Comparison of ENCODE assay signal across 1 cellular context in the genomic region with DNA sequence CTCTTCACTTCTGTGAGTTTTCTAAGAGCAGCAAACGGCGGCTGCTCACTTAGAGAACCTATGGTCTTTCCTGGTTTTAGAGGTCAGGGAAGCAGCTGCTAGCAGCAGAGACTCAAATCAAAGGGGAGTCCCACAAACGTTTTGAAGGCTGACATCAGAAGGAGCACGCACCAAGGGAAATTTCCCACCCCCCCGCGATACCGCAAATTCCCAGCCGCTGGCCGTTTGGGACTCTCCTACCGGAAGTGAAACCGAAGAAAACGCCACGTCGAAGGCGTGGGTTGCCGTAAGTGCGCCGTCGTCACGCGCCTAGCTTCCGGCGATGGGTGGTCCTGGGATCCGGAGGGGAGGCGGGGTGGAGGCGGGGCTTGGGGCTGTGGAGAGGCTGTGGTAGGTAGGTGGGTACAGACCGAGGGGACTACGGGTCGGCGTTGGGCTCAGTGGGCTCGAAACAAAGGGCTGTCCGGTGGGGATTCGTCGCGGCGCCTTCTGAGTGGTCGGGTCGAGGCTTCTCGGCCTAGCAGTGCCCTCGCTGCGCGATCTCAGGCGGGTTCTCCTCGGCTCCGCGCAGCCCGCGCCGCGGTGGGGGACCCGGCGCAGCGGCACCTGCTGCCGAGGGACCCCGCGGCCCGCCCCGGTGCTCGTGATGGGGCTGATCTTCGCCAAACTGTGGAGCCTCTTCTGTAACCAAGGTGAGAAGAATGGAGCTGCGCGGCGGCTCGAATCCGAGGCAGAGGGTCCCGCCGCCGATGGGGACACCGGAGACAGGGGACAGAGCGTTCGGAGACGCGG.
A peak's percentile ranks its signal among the peaks of the same experiment; 100 is the strongest.
TF ChIP-seq lines count a peak whose summit lies in the region.

ARL5B (plus strand) TSS at position 440 of the 792 bp plus-strand sequence; CDS start at position 647, 207 bp downstream.

TF ChIP-seq in K562, 482 proteins besides CTCF, POLR2A, EP300 and RAD21 (continued from another document and continues in another):
- TF ChIP-seq E2F6 (IDR thresholded peaks at IDR 0.05; ENCODE audit: borderline replicate concordance in 1 of 2, extremely low read depth in 1 of 2, insufficient read depth in 1 of 2, insufficient read length in 1 of 2, low read depth in 1 of 2, low read length in 1 of 2, poor library complexity in 1 of 2, severe bottlenecking in 1 of 2) (peak in 1 of 2 experiments; percentile 26), GTF2F1 (IDR thresholded peaks at IDR 0.05; ENCODE audit: low read depth, low read length) (0 out of 2 replicates have a peak, but pooled peaks have one; percentile 6), ZBTB9 (CRISPR knock-in tag; IDR thresholded peaks at IDR 0.05) (peak; percentile 3; the same call in 1 of the 2 replicates), NFIC (IDR thresholded peaks at IDR 0.05) (peak; percentile 30; the same call in 1 of the 2 replicates), CTCFL (IDR thresholded peaks at IDR 0.05; ENCODE audit: borderline replicate concordance, insufficient read depth, low read depth, low read length, poor library complexity, severe bottlenecking) (no peak), RBM22 (IDR thresholded peaks at IDR 0.05; ENCODE audit: low read depth, low read length, poor library complexity, severe bottlenecking) (peak; percentile 28), ZNF76 (CRISPR knock-in tag; IDR thresholded peaks at IDR 0.05; ENCODE audit: borderline replicate concordance) (no peak), SMARCE1 (IDR thresholded peaks at IDR 0.05) (no peak; the same call in 1 of the 2 replicates), XRCC4 (IDR thresholded peaks at IDR 0.05; ENCODE audit: extremely low read depth, insufficient read depth, insufficient read length) (no peak), TRIM24 (IDR thresholded peaks at IDR 0.05) (peak in 1 of 2 experiments; percentile 49; a peak in 1 of 4 replicates), JUND (IDR thresholded peaks at IDR 0.05; ENCODE audit: borderline replicate concordance, low read depth, low read length) (peak; percentile 61), JUND (tag; IDR thresholded peaks at IDR 0.05; ENCODE audit: borderline replicate concordance, low read depth, low read length) (peak; percentile 42; the same call in 1 of the 3 replicates), C11orf30 (IDR thresholded peaks at IDR 0.05; ENCODE audit: low read depth) (peak; percentile 37), CREB1 (IDR thresholded peaks at IDR 0.05) (peak; percentile 78), CREB1 (CRISPR knock-in tag; IDR thresholded peaks at IDR 0.05) (peak; percentile 67), PHF20 (IDR thresholded peaks at IDR 0.05; ENCODE audit: partially characterized antibody) (no peak), ZNF609 (CRISPR knock-in tag; IDR thresholded peaks at IDR 0.05; ENCODE audit: borderline replicate concordance) (no peak), ETV5 (CRISPR knock-in tag; IDR thresholded peaks at IDR 0.05; ENCODE audit: low read depth) (peak; percentile 80), HMG20A (CRISPR knock-in tag; conservative IDR thresholded peaks at IDR 0.05) (no peak), ZNF699 (CRISPR knock-in tag; IDR thresholded peaks at IDR 0.05; ENCODE audit: insufficient replicate concordance) (no peak)
- TF ChIP-seq, protein P1, sequence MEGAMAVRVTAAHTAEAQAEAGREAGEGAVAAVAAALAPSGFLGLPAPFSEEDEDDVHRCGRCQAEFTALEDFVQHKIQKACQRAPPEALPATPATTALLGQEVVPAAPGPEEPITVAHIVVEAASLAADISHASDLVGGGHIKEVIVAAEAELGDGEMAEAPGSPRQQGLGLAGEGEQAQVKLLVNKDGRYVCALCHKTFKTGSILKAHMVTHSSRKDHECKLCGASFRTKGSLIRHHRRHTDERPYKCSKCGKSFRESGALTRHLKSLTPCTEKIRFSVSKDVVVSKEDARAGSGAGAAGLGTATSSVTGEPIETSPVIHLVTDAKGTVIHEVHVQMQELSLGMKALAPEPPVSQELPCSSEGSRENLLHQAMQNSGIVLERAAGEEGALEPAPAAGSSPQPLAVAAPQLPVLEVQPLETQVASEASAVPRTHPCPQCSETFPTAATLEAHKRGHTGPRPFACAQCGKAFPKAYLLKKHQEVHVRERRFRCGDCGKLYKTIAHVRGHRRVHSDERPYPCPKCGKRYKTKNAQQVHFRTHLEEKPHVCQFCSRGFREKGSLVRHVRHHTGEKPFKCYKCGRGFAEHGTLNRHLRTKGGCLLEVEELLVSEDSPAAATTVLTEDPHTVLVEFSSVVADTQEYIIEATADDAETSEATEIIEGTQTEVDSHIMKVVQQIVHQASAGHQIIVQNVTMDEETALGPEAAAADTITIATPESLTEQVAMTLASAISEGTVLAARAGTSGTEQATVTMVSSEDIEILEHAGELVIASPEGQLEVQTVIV (CRISPR knock-in tag; IDR thresholded peaks at IDR 0.05; ENCODE audit: borderline replicate concordance) = peak; percentile 92
- TF ChIP-seq, protein P2, sequence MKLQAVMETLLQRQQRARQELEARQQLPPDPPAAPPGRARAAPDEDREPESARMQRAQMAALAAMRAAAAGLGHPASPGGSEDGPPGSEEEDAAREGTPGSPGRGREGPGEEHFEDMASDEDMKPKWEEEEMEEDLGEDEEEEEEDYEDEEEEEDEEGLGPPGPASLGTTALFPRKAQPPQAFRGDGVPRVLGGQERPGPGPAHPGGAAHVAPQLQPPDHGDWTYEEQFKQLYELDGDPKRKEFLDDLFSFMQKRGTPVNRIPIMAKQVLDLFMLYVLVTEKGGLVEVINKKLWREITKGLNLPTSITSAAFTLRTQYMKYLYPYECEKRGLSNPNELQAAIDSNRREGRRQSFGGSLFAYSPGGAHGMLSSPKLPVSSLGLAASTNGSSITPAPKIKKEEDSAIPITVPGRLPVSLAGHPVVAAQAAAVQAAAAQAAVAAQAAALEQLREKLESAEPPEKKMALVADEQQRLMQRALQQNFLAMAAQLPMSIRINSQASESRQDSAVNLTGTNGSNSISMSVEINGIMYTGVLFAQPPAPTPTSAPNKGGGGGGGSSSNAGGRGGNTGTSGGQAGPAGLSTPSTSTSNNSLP (IDR thresholded peaks at IDR 0.05; ENCODE audit: borderline replicate concordance, low read depth, low read length) = peak; percentile 27; the same call in 1 of the 2 replicates
- TF ChIP-seq, protein P3, sequence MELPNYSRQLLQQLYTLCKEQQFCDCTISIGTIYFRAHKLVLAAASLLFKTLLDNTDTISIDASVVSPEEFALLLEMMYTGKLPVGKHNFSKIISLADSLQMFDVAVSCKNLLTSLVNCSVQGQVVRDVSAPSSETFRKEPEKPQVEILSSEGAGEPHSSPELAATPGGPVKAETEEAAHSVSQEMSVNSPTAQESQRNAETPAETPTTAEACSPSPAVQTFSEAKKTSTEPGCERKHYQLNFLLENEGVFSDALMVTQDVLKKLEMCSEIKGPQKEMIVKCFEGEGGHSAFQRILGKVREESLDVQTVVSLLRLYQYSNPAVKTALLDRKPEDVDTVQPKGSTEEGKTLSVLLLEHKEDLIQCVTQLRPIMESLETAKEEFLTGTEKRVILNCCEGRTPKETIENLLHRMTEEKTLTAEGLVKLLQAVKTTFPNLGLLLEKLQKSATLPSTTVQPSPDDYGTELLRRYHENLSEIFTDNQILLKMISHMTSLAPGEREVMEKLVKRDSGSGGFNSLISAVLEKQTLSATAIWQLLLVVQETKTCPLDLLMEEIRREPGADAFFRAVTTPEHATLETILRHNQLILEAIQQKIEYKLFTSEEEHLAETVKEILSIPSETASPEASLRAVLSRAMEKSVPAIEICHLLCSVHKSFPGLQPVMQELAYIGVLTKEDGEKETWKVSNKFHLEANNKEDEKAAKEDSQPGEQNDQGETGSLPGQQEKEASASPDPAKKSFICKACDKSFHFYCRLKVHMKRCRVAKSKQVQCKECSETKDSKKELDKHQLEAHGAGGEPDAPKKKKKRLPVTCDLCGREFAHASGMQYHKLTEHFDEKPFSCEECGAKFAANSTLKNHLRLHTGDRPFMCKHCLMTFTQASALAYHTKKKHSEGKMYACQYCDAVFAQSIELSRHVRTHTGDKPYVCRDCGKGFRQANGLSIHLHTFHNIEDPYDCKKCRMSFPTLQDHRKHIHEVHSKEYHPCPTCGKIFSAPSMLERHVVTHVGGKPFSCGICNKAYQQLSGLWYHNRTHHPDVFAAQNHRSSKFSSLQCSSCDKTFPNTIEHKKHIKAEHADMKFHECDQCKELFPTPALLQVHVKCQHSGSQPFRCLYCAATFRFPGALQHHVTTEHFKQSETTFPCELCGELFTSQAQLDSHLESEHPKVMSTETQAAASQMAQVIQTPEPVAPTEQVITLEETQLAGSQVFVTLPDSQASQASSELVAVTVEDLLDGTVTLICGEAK (IDR thresholded peaks at IDR 0.05) = peak; percentile 94
- TF ChIP-seq, protein P3 (CRISPR knock-in tag; IDR thresholded peaks at IDR 0.05) = no peak
